In genomic region chr1:77010937-77011336, GRCh38 we compare ENCODE assay signal across 17 cellular contexts.
"Had no signal": no experiment of that assay in that cellular context is flagged by ENCODE, and none has a peak within 500 bp of the region (broad histone marks: within the 10 kb centered on the region; RNA-seq: fewer than 3 reads in every experiment).

No MANE protein-coding gene starts in this region.

- H3K4me1 ChIP-seq: foreskin keratinocyte, left lung, right atrium auricular region, tibial artery had no signal

- H3K9me3 Mint-ChIP-seq: activated CD4-positive, alpha-beta memory T cell treated with anti-CD3 and anti-CD28 coated beads for 36 hours; activated naive CD4-positive, alpha-beta T cell treated with anti-CD3 and anti-CD28 coated beads, Interleukin-2, amount 50 U/mL, for 72 hours; activated T-helper 1 cell treated with anti-CD3 and anti-CD28 coated beads, Interleukin-12 subunit alpha, Interleukin-12 subunit beta, Interleukin-2, Interleukin-4 antibody, amounts not matched to agents 30 ng/mL and 10 ng/mL and 1 ng/mL, durations not matched to agents 14 hours and 24 hours and 36 hours had no signal

- H3K27me3 Mint-ChIP-seq: activated CD4-positive, alpha-beta memory T cell treated with anti-CD3 and anti-CD28 coated beads for 36 hours; progenitor cell of endocrine pancreas had no signal

- H3K4me3 Mint-ChIP-seq: activated CD4-positive, alpha-beta memory T cell treated with anti-CD3 and anti-CD28 coated beads for 36 hours; activated T-helper 1 cell treated with anti-CD3 and anti-CD28 coated beads, Interleukin-12 subunit alpha, Interleukin-12 subunit beta, Interleukin-2, Interleukin-4 antibody, amounts not matched to agents 30 ng/mL and 10 ng/mL and 1 ng/mL, durations not matched to agents 14 hours and 24 hours and 36 hours had no signal

- H3K27me3 ChIP-seq: dorsolateral prefrontal cortex, foreskin keratinocyte, left lung, right atrium auricular region, tibial artery had no signal

- H3K9me3 ChIP-seq: left lung, right atrium auricular region, tibial artery had no signal

- H3K36me3 ChIP-seq: left lung, right atrium auricular region, tibial artery had no signal

- H3K4me3 ChIP-seq: dorsolateral prefrontal cortex, left lung, right atrium auricular region, tibial artery had no signal

- H3K27ac Mint-ChIP-seq: activated CD4-positive, alpha-beta memory T cell treated with anti-CD3 and anti-CD28 coated beads for 36 hours; activated naive CD4-positive, alpha-beta T cell treated with anti-CD3 and anti-CD28 coated beads, Interleukin-2, amount 50 U/mL, for 72 hours; activated T-helper 1 cell treated with anti-CD3 and anti-CD28 coated beads, Interleukin-12 subunit alpha, Interleukin-12 subunit beta, Interleukin-2, Interleukin-4 antibody, amounts not matched to agents 30 ng/mL and 10 ng/mL and 1 ng/mL, durations not matched to agents 14 hours and 24 hours and 36 hours; progenitor cell of endocrine pancreas had no signal

- H3K36me3 Mint-ChIP-seq: activated CD4-positive, alpha-beta memory T cell treated with anti-CD3 and anti-CD28 coated beads for 36 hours; activated naive CD4-positive, alpha-beta T cell treated with anti-CD3 and anti-CD28 coated beads, Interleukin-2, amount 50 U/mL, for 72 hours had no signal

- H3K27ac ChIP-seq: dorsolateral prefrontal cortex, epithelial cell of prostate, foreskin keratinocyte, left lung, right atrium auricular region, tibial artery, WERI-Rb-1 had no signal

- ATAC-seq: activated naive CD4-positive, alpha-beta T cell treated with anti-CD3 and anti-CD28 coated beads, Interleukin-2, amount 50 U/mL, for 72 hours; foreskin keratinocyte; left lung had no signal

- DNase-seq: activated CD4-positive, alpha-beta memory T cell treated with anti-CD3 and anti-CD28 coated beads for 36 hours; activated gamma-delta T cell treated with Interleukin-2 at 50 U/mL for 16 hours; activated T-cell treated with anti-CD3 and anti-CD28 coated beads for 4 hours; dorsolateral prefrontal cortex; foreskin keratinocyte; left lung; midbrain; stimulated activated CD4-positive, alpha-beta T cell treated with anti-CD3 and anti-CD28 coated beads, Interleukin-12 subunit alpha, Interleukin-12 subunit beta, amount 100 ng/mL, for 4 hours; stimulated activated CD4-positive, alpha-beta T cell treated with anti-CD3 and anti-CD28 coated beads, Interleukin-1b, Interleukin-23, amount 100 ng/mL, for 48 hours; stimulated activated naive CD4-positive, alpha-beta T cell treated with Interleukin-2 at 50 U/mL for 16 hours; tibial artery; WERI-Rb-1 had no signal
